Comparison of ENCODE assay signal across 1 cellular context in genomic region chr12:53355121-53355520, GRCh38.
TF ChIP-seq lines count a peak whose summit lies in the region.

No MANE protein-coding gene starts in this region.

TF ChIP-seq in GM23338, 12 proteins besides CTCF, POLR2A, EP300 and RAD21 (continued from another document):
- TF ChIP-seq REST (IDR thresholded peaks at IDR 0.05; ENCODE audit: unreplicated experiment) (no peak), STAT1 (IDR thresholded peaks at IDR 0.05; ENCODE audit: unreplicated experiment) (no peak), NANOG (IDR thresholded peaks at IDR 0.05; ENCODE audit: borderline replicate concordance) (no peak), EZH2 (IDR thresholded peaks at IDR 0.05; ENCODE audit: low read depth, unreplicated experiment) (no peak), POLR2AphosphoS5 (IDR thresholded peaks at IDR 0.05; ENCODE audit: low read depth) (no peak)
